In genomic region chr11:16191852-16192240, GRCh38 we compare ENCODE assay signal across 1 cellular context.
TF ChIP-seq lines count a peak whose summit lies in the region.

No MANE protein-coding gene starts in this region.

TF ChIP-seq in IMR-90, 13 proteins besides CTCF, POLR2A, EP300 and RAD21:
- TF ChIP-seq SMC3 (IDR thresholded peaks at IDR 0.05; ENCODE audit: low read depth, low read length) (no peak), MXI1 (IDR thresholded peaks at IDR 0.05; ENCODE audit: borderline replicate concordance, low read depth, low read length) (no peak), MAZ (IDR thresholded peaks at IDR 0.05; ENCODE audit: borderline replicate concordance, low read depth, low read length) (no peak), MAFK (IDR thresholded peaks at IDR 0.05; ENCODE audit: low read depth, low read length) (no peak), USF2 (IDR thresholded peaks at IDR 0.05; ENCODE audit: low read depth, low read length) (no peak), BHLHE40 (IDR thresholded peaks at IDR 0.05; ENCODE audit: low read depth, low read length) (no peak), RCOR1 (IDR thresholded peaks at IDR 0.05; ENCODE audit: insufficient replicate concordance, low read length) (no peak), FOS (IDR thresholded peaks at IDR 0.05; ENCODE audit: low read depth, low read length) (no peak), CEBPB (IDR thresholded peaks at IDR 0.05; ENCODE audit: low read depth, low read length) (no peak), ELK1 (IDR thresholded peaks at IDR 0.05; ENCODE audit: borderline replicate concordance, low read depth, low read length) (no peak), CHD1 (IDR thresholded peaks at IDR 0.05; ENCODE audit: low read depth, low read length) (no peak)
